ENCODE assay signal across 1 cellular context in the genomic region with DNA sequence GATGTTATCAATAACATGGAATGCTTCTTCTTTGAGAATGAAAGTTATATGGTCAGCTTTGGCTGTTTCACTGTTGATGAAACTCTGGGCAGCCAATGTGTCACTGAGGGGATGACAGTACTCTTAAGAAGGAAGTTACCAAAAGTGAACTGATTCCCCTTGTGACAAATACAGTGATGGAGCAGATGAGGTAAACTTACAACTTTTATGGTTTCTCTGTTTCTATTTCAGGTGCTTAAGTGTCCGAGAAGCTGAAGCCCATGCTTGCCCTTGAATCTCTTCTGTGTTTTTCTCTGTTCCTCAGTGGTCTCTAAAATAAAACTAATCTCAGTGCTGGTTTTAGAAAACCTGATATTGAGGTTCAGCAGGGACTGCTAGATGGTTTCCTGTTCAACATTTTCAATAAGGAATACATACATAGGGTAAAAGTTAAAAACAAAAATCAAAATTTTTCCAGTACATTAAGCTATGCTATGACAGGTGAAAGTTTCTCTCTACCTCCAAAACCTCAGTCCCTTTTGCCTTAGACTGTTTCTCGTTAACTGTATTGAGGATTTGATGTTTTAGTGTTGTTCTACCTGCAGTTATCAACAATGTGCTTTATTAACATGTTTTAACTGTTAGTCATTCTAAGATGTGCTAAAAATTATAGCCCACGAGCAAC.
A peak's percentile ranks its signal among the peaks of the same experiment; 100 is the strongest.
TF ChIP-seq lines count a peak whose summit lies in the region.

No MANE protein-coding gene starts in this region.

TF ChIP-seq in GM12878, 131 proteins besides CTCF, POLR2A, EP300 and RAD21 (continued from another document and continues in another):
- TF ChIP-seq, protein P1, sequence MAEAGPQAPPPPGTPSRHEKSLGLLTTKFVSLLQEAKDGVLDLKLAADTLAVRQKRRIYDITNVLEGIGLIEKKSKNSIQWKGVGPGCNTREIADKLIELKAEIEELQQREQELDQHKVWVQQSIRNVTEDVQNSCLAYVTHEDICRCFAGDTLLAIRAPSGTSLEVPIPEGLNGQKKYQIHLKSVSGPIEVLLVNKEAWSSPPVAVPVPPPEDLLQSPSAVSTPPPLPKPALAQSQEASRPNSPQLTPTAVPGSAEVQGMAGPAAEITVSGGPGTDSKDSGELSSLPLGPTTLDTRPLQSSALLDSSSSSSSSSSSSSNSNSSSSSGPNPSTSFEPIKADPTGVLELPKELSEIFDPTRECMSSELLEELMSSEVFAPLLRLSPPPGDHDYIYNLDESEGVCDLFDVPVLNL (IDR thresholded peaks at IDR 0.05; ENCODE audit: low read depth, low read length) = no peak
- peak; percentile 48; the same call in 1 of the 2 replicates for TF ChIP-seq BCL11A (IDR thresholded peaks at IDR 0.05; ENCODE audit: low read depth, low read length)
- TF ChIP-seq, protein P2, sequence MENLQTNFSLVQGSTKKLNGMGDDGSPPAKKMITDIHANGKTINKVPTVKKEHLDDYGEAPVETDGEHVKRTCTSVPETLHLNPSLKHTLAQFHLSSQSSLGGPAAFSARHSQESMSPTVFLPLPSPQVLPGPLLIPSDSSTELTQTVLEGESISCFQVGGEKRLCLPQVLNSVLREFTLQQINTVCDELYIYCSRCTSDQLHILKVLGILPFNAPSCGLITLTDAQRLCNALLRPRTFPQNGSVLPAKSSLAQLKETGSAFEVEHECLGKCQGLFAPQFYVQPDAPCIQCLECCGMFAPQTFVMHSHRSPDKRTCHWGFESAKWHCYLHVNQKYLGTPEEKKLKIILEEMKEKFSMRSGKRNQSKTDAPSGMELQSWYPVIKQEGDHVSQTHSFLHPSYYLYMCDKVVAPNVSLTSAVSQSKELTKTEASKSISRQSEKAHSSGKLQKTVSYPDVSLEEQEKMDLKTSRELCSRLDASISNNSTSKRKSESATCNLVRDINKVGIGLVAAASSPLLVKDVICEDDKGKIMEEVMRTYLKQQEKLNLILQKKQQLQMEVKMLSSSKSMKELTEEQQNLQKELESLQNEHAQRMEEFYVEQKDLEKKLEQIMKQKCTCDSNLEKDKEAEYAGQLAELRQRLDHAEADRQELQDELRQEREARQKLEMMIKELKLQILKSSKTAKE (IDR thresholded peaks at IDR 0.05; ENCODE audit: low read depth, poor library complexity, severe bottlenecking) = no peak
- TF ChIP-seq, protein P3, sequence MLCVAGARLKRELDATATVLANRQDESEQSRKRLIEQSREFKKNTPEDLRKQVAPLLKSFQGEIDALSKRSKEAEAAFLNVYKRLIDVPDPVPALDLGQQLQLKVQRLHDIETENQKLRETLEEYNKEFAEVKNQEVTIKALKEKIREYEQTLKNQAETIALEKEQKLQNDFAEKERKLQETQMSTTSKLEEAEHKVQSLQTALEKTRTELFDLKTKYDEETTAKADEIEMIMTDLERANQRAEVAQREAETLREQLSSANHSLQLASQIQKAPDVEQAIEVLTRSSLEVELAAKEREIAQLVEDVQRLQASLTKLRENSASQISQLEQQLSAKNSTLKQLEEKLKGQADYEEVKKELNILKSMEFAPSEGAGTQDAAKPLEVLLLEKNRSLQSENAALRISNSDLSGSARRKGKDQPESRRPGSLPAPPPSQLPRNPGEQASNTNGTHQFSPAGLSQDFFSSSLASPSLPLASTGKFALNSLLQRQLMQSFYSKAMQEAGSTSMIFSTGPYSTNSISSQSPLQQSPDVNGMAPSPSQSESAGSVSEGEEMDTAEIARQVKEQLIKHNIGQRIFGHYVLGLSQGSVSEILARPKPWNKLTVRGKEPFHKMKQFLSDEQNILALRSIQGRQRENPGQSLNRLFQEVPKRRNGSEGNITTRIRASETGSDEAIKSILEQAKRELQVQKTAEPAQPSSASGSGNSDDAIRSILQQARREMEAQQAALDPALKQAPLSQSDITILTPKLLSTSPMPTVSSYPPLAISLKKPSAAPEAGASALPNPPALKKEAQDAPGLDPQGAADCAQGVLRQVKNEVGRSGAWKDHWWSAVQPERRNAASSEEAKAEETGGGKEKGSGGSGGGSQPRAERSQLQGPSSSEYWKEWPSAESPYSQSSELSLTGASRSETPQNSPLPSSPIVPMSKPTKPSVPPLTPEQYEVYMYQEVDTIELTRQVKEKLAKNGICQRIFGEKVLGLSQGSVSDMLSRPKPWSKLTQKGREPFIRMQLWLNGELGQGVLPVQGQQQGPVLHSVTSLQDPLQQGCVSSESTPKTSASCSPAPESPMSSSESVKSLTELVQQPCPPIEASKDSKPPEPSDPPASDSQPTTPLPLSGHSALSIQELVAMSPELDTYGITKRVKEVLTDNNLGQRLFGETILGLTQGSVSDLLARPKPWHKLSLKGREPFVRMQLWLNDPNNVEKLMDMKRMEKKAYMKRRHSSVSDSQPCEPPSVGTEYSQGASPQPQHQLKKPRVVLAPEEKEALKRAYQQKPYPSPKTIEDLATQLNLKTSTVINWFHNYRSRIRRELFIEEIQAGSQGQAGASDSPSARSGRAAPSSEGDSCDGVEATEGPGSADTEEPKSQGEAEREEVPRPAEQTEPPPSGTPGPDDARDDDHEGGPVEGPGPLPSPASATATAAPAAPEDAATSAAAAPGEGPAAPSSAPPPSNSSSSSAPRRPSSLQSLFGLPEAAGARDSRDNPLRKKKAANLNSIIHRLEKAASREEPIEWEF (IDR thresholded peaks at IDR 0.05; ENCODE audit: insufficient replicate concordance, low read depth, low read length) = no peak
- TF ChIP-seq EED (IDR thresholded peaks at IDR 0.05; ENCODE audit: low read depth) = peak; percentile 71
- peak; percentile 90 for TF ChIP-seq FOXM1 (IDR thresholded peaks at IDR 0.05; ENCODE audit: low read depth, low read length)
- TF ChIP-seq RBBP5 (conservative IDR thresholded peaks at IDR 0.05) = no peak
- TF ChIP-seq GABPA (IDR thresholded peaks at IDR 0.05; ENCODE audit: low read depth) = peak; percentile 48; the same call in 1 of the 2 replicates
- no peak for TF ChIP-seq MYB (IDR thresholded peaks at IDR 0.05; ENCODE audit: borderline replicate concordance, low read depth, low read length)
- TF ChIP-seq TAF1 (IDR thresholded peaks at IDR 0.05; ENCODE audit: borderline replicate concordance, low read depth, low read length) = no peak
- TF ChIP-seq ZNF24 (IDR thresholded peaks at IDR 0.05) = no peak
- TF ChIP-seq SMAD1 (IDR thresholded peaks at IDR 0.05; ENCODE audit: low read depth, partially characterized antibody) = no peak
- peak; percentile 86; the same call in 1 of the 2 replicates for TF ChIP-seq MTA3 (IDR thresholded peaks at IDR 0.05; ENCODE audit: borderline replicate concordance, low read length)
- TF ChIP-seq, protein P4, sequence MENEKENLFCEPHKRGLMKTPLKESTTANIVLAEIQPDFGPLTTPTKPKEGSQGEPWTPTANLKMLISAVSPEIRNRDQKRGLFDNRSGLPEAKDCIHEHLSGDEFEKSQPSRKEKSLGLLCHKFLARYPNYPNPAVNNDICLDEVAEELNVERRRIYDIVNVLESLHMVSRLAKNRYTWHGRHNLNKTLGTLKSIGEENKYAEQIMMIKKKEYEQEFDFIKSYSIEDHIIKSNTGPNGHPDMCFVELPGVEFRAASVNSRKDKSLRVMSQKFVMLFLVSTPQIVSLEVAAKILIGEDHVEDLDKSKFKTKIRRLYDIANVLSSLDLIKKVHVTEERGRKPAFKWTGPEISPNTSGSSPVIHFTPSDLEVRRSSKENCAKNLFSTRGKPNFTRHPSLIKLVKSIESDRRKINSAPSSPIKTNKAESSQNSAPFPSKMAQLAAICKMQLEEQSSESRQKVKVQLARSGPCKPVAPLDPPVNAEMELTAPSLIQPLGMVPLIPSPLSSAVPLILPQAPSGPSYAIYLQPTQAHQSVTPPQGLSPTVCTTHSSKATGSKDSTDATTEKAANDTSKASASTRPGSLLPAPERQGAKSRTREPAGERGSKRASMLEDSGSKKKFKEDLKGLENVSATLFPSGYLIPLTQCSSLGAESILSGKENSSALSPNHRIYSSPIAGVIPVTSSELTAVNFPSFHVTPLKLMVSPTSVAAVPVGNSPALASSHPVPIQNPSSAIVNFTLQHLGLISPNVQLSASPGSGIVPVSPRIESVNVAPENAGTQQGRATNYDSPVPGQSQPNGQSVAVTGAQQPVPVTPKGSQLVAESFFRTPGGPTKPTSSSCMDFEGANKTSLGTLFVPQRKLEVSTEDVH (IDR thresholded peaks at IDR 0.05; ENCODE audit: low read depth, partially characterized antibody) = no peak
- 0 out of 4 replicates have a peak, but pooled peaks of 1 of the 2 experiments have one; percentile 23 for TF ChIP-seq IKZF2 (IDR thresholded peaks at IDR 0.05)
- no peak for TF ChIP-seq ZNF274 (IDR thresholded peaks at IDR 0.05; ENCODE audit: insufficient read depth, insufficient read length)
- TF ChIP-seq KDM1A (IDR thresholded peaks at IDR 0.05; ENCODE audit: borderline replicate concordance) = no peak
- TF ChIP-seq JUND (IDR thresholded peaks at IDR 0.05; ENCODE audit: low read depth, low read length) = no peak
- peak; percentile 68 for TF ChIP-seq PML (IDR thresholded peaks at IDR 0.05; ENCODE audit: low read length)
- no peak for TF ChIP-seq POLR2AphosphoS2 (IDR thresholded peaks at IDR 0.05; ENCODE audit: low read depth, low read length)
- TF ChIP-seq, protein P5, sequence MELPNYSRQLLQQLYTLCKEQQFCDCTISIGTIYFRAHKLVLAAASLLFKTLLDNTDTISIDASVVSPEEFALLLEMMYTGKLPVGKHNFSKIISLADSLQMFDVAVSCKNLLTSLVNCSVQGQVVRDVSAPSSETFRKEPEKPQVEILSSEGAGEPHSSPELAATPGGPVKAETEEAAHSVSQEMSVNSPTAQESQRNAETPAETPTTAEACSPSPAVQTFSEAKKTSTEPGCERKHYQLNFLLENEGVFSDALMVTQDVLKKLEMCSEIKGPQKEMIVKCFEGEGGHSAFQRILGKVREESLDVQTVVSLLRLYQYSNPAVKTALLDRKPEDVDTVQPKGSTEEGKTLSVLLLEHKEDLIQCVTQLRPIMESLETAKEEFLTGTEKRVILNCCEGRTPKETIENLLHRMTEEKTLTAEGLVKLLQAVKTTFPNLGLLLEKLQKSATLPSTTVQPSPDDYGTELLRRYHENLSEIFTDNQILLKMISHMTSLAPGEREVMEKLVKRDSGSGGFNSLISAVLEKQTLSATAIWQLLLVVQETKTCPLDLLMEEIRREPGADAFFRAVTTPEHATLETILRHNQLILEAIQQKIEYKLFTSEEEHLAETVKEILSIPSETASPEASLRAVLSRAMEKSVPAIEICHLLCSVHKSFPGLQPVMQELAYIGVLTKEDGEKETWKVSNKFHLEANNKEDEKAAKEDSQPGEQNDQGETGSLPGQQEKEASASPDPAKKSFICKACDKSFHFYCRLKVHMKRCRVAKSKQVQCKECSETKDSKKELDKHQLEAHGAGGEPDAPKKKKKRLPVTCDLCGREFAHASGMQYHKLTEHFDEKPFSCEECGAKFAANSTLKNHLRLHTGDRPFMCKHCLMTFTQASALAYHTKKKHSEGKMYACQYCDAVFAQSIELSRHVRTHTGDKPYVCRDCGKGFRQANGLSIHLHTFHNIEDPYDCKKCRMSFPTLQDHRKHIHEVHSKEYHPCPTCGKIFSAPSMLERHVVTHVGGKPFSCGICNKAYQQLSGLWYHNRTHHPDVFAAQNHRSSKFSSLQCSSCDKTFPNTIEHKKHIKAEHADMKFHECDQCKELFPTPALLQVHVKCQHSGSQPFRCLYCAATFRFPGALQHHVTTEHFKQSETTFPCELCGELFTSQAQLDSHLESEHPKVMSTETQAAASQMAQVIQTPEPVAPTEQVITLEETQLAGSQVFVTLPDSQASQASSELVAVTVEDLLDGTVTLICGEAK (IDR thresholded peaks at IDR 0.05; ENCODE audit: borderline replicate concordance) = no peak
- TF ChIP-seq, protein P6, sequence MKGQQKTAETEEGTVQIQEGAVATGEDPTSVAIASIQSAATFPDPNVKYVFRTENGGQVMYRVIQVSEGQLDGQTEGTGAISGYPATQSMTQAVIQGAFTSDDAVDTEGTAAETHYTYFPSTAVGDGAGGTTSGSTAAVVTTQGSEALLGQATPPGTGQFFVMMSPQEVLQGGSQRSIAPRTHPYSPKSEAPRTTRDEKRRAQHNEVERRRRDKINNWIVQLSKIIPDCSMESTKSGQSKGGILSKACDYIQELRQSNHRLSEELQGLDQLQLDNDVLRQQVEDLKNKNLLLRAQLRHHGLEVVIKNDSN (IDR thresholded peaks at IDR 0.05; ENCODE audit: borderline replicate concordance, extremely low read length, insufficient read depth, low read depth, low read length) = no peak
- TF ChIP-seq CHD2 (IDR thresholded peaks at IDR 0.05; ENCODE audit: borderline replicate concordance, low read depth, low read length) = no peak
- TF ChIP-seq BMI1 (IDR thresholded peaks at IDR 0.05; ENCODE audit: borderline replicate concordance) = no peak
- TF ChIP-seq, protein P7, sequence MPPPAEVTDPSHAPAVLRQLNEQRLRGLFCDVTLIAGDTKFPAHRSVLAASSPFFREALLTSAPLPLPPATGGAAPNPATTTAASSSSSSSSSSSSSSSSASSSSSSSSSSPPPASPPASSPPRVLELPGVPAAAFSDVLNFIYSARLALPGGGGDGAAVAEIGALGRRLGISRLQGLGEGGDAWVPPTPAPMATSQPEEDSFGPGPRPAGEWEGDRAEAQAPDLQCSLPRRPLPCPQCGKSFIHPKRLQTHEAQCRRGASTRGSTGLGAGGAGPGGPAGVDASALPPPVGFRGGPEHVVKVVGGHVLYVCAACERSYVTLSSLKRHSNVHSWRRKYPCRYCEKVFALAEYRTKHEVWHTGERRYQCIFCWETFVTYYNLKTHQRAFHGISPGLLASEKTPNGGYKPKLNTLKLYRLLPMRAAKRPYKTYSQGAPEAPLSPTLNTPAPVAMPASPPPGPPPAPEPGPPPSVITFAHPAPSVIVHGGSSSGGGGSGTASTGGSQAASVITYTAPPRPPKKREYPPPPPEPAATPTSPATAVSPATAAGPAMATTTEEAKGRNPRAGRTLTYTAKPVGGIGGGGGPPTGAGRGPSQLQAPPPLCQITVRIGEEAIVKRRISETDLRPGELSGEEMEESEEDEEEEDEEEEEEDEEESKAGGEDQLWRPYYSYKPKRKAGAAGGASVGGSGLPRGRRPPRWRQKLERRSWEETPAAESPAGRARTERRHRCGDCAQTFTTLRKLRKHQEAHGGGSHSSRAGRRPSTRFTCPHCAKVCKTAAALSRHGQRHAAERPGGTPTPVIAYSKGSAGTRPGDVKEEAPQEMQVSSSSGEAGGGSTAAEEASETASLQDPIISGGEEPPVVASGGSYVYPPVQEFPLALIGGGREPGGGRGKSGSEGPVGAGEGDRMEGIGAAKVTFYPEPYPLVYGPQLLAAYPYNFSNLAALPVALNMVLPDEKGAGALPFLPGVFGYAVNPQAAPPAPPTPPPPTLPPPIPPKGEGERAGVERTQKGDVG (CRISPR knock-in tag; IDR thresholded peaks at IDR 0.05) = no peak
- TF ChIP-seq SPI1 (IDR thresholded peaks at IDR 0.05; ENCODE audit: borderline replicate concordance, insufficient read depth, low read depth, low read length) = peak; percentile 57; the same call in 1 of the 2 replicates
- no peak for TF ChIP-seq SREBF2 (IDR thresholded peaks at IDR 0.05; ENCODE audit: low read length)
- TF ChIP-seq RAD51 (IDR thresholded peaks at IDR 0.05) = no peak
- peak; percentile 80 for TF ChIP-seq JUNB (IDR thresholded peaks at IDR 0.05)
- no peak for TF ChIP-seq CBFB (IDR thresholded peaks at IDR 0.05; ENCODE audit: low read depth)
- TF ChIP-seq, protein P8, sequence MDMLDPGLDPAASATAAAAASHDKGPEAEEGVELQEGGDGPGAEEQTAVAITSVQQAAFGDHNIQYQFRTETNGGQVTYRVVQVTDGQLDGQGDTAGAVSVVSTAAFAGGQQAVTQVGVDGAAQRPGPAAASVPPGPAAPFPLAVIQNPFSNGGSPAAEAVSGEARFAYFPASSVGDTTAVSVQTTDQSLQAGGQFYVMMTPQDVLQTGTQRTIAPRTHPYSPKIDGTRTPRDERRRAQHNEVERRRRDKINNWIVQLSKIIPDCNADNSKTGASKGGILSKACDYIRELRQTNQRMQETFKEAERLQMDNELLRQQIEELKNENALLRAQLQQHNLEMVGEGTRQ (IDR thresholded peaks at IDR 0.05; ENCODE audit: borderline replicate concordance, low read depth, low read length) = no peak
- TF ChIP-seq ZNF217 (IDR thresholded peaks at IDR 0.05) = no peak
- TF ChIP-seq SREBF1 (IDR thresholded peaks at IDR 0.05; ENCODE audit: low read length) = no peak
- TF ChIP-seq YY1 (IDR thresholded peaks at IDR 0.05; ENCODE audit: low read depth, low read length) = no peak
- TF ChIP-seq SMAD5 (IDR thresholded peaks at IDR 0.05; ENCODE audit: low read depth) = no peak
- no peak for TF ChIP-seq CHD4 (IDR thresholded peaks at IDR 0.05)
- TF ChIP-seq NFYA (IDR thresholded peaks at IDR 0.05; ENCODE audit: borderline replicate concordance, low read depth, low read length) = no peak
